ENCODE assay signal across 23 cellular contexts in the genomic region with DNA sequence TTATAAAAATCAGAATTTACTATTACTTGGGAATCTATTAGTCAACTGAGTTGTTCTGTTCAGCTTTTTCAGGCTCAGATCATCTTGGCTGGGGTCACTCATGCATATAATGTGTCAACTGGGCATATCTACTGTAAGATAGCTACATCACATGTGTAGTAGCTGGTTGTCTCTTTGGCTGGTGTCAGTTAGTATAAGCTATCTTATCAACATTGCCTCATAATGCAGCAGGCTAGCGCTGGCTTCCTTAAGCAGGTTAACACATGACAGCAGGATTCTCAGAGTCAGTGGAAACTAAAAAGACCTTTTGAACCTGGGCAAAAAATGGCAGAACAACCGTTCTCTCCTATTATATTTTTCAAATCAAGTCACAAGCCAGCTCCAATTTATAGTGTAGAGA.
"Had no signal": no experiment of that assay in that cellular context is flagged by ENCODE, and none has a peak within 500 bp of the region (broad histone marks: within the 10 kb centered on the region; RNA-seq: fewer than 3 reads in every experiment).

No MANE protein-coding gene starts in this region.

- H3K4me2 ChIP-seq: PC-9 had no signal

- H3K4me1 ChIP-seq: Peyer's patch, SJCRH30 had no signal

- H3K27ac ChIP-seq: PC-9, Peyer's patch, SJCRH30, SK-N-MC had no signal

- DNase-seq: KBM-7, MV-4-11, NCI-H1048, NCI-H1105, NCI-H1417, NCI-H1436 treated with DMSO at 0.1 percent for 48 hours, NCI-H1694, NCI-H187 treated with DMSO at 0.1 percent for 48 hours, NCI-H2029 treated with DMSO at 0.1 percent for 48 hours, NCI-H2107, NCI-H226, NCI-H446 treated with DMSO at 0.1 percent for 48 hours, NCI-H510A treated with DMSO at 0.1 percent for 48 hours, NCI-H526, NCI-H774, PC-9, Peyer's patch, SHP77 treated with DMSO at 0.1 percent for 48 hours, SJCRH30, SW 1271, T-cell had no signal

- H3K36me3 ChIP-seq: Peyer's patch, SJCRH30 had no signal

- ATAC-seq: Right ventricle myocardium inferior, T-cell had no signal

- H3K4me3 ChIP-seq: PC-9, Peyer's patch, SJCRH30, SK-N-MC had no signal

- H3K27me3 ChIP-seq: Peyer's patch, SJCRH30 had no signal
